Comparison of ENCODE assay signal across 13 cellular contexts in the genomic region with DNA sequence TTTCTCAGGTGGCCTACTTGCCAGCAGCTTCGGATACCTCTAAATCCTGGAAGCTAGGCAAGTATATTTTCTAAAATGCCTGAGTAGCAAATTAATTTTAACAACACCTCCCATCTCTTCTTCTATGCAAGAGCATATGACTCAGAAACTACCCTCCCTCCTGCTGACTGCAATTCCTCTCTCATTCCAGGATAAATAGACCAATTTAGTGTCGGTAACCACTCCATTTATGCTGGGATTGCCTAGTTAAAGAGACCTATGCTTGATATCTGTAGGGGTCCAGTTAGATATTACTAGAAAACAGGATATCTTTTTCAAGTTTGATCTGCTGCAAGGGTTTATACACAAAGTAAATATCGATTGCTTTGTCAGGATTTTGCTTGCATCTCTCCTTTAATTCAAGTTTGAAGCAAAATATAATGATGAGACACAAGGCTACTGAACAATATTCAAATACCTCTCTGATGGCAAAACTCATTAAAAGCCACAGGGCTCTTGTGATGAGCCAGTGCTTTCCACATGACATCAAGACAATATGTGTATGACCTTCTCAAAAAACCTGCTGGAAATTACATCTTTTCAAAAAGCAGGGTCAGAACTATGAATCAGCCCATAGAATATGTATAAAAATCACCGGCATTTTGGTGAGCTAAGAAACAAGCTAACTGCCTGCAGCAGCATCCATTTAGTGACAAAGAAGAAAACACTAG.
DNase-seq lines count a peak whose midpoint lies in the region; ATAC-seq and TF ChIP-seq lines count a peak whose summit lies in the region.
"Had no signal": no experiment of that assay in that cellular context is flagged by ENCODE, and none has a peak within 500 bp of the region (broad histone marks: within the 10 kb centered on the region; RNA-seq: fewer than 3 reads in every experiment).

No MANE protein-coding gene starts in this region.

- H3K79me2 ChIP-seq in fibroblast of lung (ENCODE audit: control insufficient read depth, insufficient read depth, low read length) (no peaks in the 10 kb centered on the region), osteoblast (ENCODE audit: insufficient read depth, low read length) (no peaks in the 10 kb centered on the region)

- H3K9me3 Mint-ChIP-seq in naive thymus-derived CD4-positive, alpha-beta T cell: peaks cover 0 to 2% (median 0%) of the 10 kb centered on the region in 11 donors
- H3K9me3 Mint-ChIP-seq: effector memory CD8-positive, alpha-beta T cell had no signal

- CTCF ChIA-PET in naive thymus-derived CD4-positive, alpha-beta T cell (lab: Charles Lee): no interaction called here

- H3K4me2 ChIP-seq in fibroblast of lung (ENCODE audit: extremely low read depth, insufficient read depth, low read length) (peak overlapping the region; percentile 30), osteoblast (ENCODE audit: insufficient read depth, low read length) (peak overlapping the region; percentile 21)

- no peak for ATAC-seq in HG02973 (IDR thresholded peaks at IDR 0.05; ENCODE audit: unreplicated experiment)
- ATAC-seq in GM18907 (IDR thresholded peaks at IDR 0.05; ENCODE audit: unreplicated experiment): no peak
- no peak for ATAC-seq in naive thymus-derived CD4-positive, alpha-beta T cell
- ATAC-seq: activated CD8-positive, alpha-beta T cell treated with anti-CD3 and anti-CD28 coated beads, Interleukin-2, amount 10 ng/mL, durations not matched to agents 7 days and 5 days; effector memory CD8-positive, alpha-beta T cell had no signal

- H4K20me1 ChIP-seq in fibroblast of lung (ENCODE audit: control insufficient read depth, extremely low read depth, insufficient read depth, low read length) (no peaks in the 10 kb centered on the region), osteoblast (ENCODE audit: insufficient read depth, low read length) (no peaks in the 10 kb centered on the region)

- peaks cover 0 to 7% (median 0%) of the 10 kb centered on the region in 7 donors for H3K4me1 Mint-ChIP-seq in naive thymus-derived CD4-positive, alpha-beta T cell

- no peak overlapping the region for H3K4me3 Mint-ChIP-seq in naive thymus-derived CD4-positive, alpha-beta T cell
- H3K4me3 Mint-ChIP-seq: activated CD8-positive, alpha-beta T cell treated with anti-CD3 and anti-CD28 coated beads, Interleukin-2, amount 10 ng/mL, durations not matched to agents 7 days and 5 days; effector memory CD8-positive, alpha-beta T cell had no signal

- H3K36me3 ChIP-seq in SJSA1: no peaks in the 10 kb centered on the region
- H3K36me3 ChIP-seq in fibroblast of lung (ENCODE audit: control insufficient read depth, insufficient read depth, low read length): no peaks in the 10 kb centered on the region
- no peaks in the 10 kb centered on the region for H3K36me3 ChIP-seq in osteoblast (ENCODE audit: insufficient read depth, low read length)
- no peaks in the 10 kb centered on the region for H3K36me3 ChIP-seq in naive thymus-derived CD4-positive, alpha-beta T cell (ENCODE audit: control insufficient read depth in 2 of 3, insufficient read depth in 3 of 3, low read length in 3 of 3)
- H3K36me3 ChIP-seq: thyroid gland had no signal

- POLR2A ChIA-PET in naive thymus-derived CD4-positive, alpha-beta T cell (lab: Charles Lee): no interaction called here

- no peak for TF ChIP-seq CTCF in fibroblast of lung (conservative IDR thresholded peaks at IDR 0.05 in 1 of 2, IDR thresholded peaks at IDR 0.05 in 1 of 2; ENCODE audit: low read depth in 1 of 2, low read length in 2 of 2)
- no peak for TF ChIP-seq CTCF in osteoblast (IDR thresholded peaks at IDR 0.05; ENCODE audit: extremely low read depth, low read depth, low read length)

- peak overlapping the region; percentile 92 for H3K27ac ChIP-seq in SJSA1
- no peak overlapping the region for H3K27ac ChIP-seq in fibroblast of lung (ENCODE audit: insufficient read depth, low read length)
- H3K27ac ChIP-seq in osteoblast (ENCODE audit: low read depth, low read length): peak overlapping the region; percentile 50
- H3K27ac ChIP-seq in naive thymus-derived CD4-positive, alpha-beta T cell (ENCODE audit: low read depth, low read length): no peak overlapping the region
- H3K27ac ChIP-seq: thyroid gland had no signal

- H3K27me3 ChIP-seq in SJSA1 (replicated peaks) (no peaks in the 10 kb centered on the region), fibroblast of lung (ENCODE audit: control insufficient read depth, insufficient read depth, low read length) (no peaks in the 10 kb centered on the region), osteoblast (ENCODE audit: insufficient read depth, low read length) (no peaks in the 10 kb centered on the region)
- H3K27me3 ChIP-seq in naive thymus-derived CD4-positive, alpha-beta T cell (ENCODE audit: control insufficient read depth in 2 of 2, insufficient read depth in 2 of 2, low read length in 2 of 2): no peaks in the 10 kb centered on the region
- H3K27me3 ChIP-seq: thyroid gland had no signal

- peak overlapping the region; percentile 9 for H2AFZ ChIP-seq in fibroblast of lung (ENCODE audit: low read length)
- peak overlapping the region; percentile 62 for H2AFZ ChIP-seq in osteoblast (ENCODE audit: low read length)

- H3K9me3 ChIP-seq in SJSA1 (replicated peaks) (no peaks in the 10 kb centered on the region), fibroblast of lung (ENCODE audit: control insufficient read depth, insufficient read depth, low read depth, low read length) (no peaks in the 10 kb centered on the region), osteoblast (ENCODE audit: low read depth, low read length) (no peaks in the 10 kb centered on the region)
- no peaks in the 10 kb centered on the region for H3K9me3 ChIP-seq in naive thymus-derived CD4-positive, alpha-beta T cell (ENCODE audit: control insufficient read depth in 2 of 3, low read length in 3 of 3)
- H3K9me3 ChIP-seq: thyroid gland had no signal

- H3K4me3 ChIP-seq in SJSA1 (no peak overlapping the region), fibroblast of lung (replicated peaks in 1 of 4; ENCODE audit: control extremely low read depth in 1 of 4, insufficient read depth in 1 of 4, low read depth in 3 of 4, low read length in 4 of 4) (no peak overlapping the region), osteoblast (ENCODE audit: insufficient read depth, low read length) (no peak overlapping the region)
- H3K4me3 ChIP-seq in naive thymus-derived CD4-positive, alpha-beta T cell (ENCODE audit: low read length): no peak overlapping the region
- H3K4me3 ChIP-seq: thyroid gland had no signal

- DNase-seq in ELR (ENCODE audit: low read depth): peak; percentile 65
- peak in 1 of 2 experiments; percentile 48 for DNase-seq in SJSA1 (ENCODE audit: low read depth in 1 of 2, low spot score in 2 of 2)
- peak; percentile 54 to 80 for DNase-seq in fibroblast of lung (ENCODE audit: low read depth in 2 of 2)
- no peak for DNase-seq in osteoblast (ENCODE audit: insufficient read length, low spot score, missing footprints)
- no peak for DNase-seq in 8988T
- no peak for DNase-seq in naive thymus-derived CD4-positive, alpha-beta T cell
- DNase-seq: activated CD8-positive, alpha-beta T cell treated with anti-CD3 and anti-CD28 coated beads, Interleukin-2, amount 10 ng/mL, durations not matched to agents 7 days and 5 days; C1 segment of cervical spinal cord; effector memory CD8-positive, alpha-beta T cell; stimulated activated CD4-positive, alpha-beta T cell treated with anti-CD3 and anti-CD28 coated beads, Interleukin-1b, Interleukin-23, amount 100 ng/mL, for 48 hours; thyroid gland had no signal

- intact Hi-C loops in naive thymus-derived CD4-positive, alpha-beta T cell (cut with micrococcal nuclease): no loop called here

- H3K27ac Mint-ChIP-seq in naive thymus-derived CD4-positive, alpha-beta T cell: no peak overlapping the region
- H3K27ac Mint-ChIP-seq: activated CD8-positive, alpha-beta T cell treated with anti-CD3 and anti-CD28 coated beads, Interleukin-2, amount 10 ng/mL, durations not matched to agents 7 days and 5 days; effector memory CD8-positive, alpha-beta T cell had no signal

- H3K9ac ChIP-seq in fibroblast of lung (ENCODE audit: insufficient read depth, low read length): no peak overlapping the region

- H3K4me1 ChIP-seq in SJSA1 (replicated peaks): peaks cover 49% of the 10 kb centered on the region
- peaks cover 11% of the 10 kb centered on the region for H3K4me1 ChIP-seq in fibroblast of lung (ENCODE audit: control insufficient read depth, extremely low read depth, insufficient read depth, low read length)
- peaks cover 43% of the 10 kb centered on the region for H3K4me1 ChIP-seq in osteoblast (ENCODE audit: insufficient read depth, low read length)
- H3K4me1 ChIP-seq in naive thymus-derived CD4-positive, alpha-beta T cell (ENCODE audit: control insufficient read depth in 2 of 2, insufficient read depth in 2 of 2, low read length in 2 of 2): no peaks in the 10 kb centered on the region
- H3K4me1 ChIP-seq: thyroid gland had no signal

- no peaks in the 10 kb centered on the region for H3K36me3 Mint-ChIP-seq in naive thymus-derived CD4-positive, alpha-beta T cell

- peaks cover 0 to 6% (median 0%) of the 10 kb centered on the region in 5 donors for H3K27me3 Mint-ChIP-seq in naive thymus-derived CD4-positive, alpha-beta T cell
- H3K27me3 Mint-ChIP-seq: effector memory CD8-positive, alpha-beta T cell had no signal

Comparison
In these comparisons a context has a peak if more than half of its experiments do, and no peak if none do; other contexts are left out.
1. DNase-seq: peak in ELR (single experiment) and fibroblast of lung (2 of 2); none in osteoblast (single experiment), 8988T (single experiment) and naive thymus-derived CD4-positive, alpha-beta T cell (0 of 9).
2. H3K27ac ChIP-seq: peak in SJSA1 (single experiment) and osteoblast (single experiment); none in fibroblast of lung (single experiment) and naive thymus-derived CD4-positive, alpha-beta T cell (single experiment).